22 cellular contexts compared by ENCODE assay signal in the genomic region with DNA sequence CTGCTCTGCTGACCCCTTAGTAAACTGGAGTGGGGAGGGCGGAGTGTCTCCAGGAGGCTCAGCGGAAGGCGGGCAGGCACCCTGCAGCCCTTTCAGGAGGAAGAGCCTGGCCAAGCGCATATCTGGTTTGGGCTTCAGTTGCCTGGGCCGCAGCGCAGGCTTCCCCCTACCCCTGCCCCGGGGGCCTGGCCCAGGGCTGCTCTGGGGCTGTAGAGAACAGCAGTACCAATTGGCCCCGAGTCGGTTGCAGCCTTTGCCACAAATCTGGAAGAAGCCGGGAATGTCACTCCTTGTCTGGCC. TPM values are rescaled to one million over a fixed set of nuclear protein-coding genes. Genes with fewer than 3 reads are reported as not detected.
A peak's percentile ranks its signal among the peaks of the same experiment; 100 is the strongest.
DNase-seq lines count a peak whose midpoint lies in the region; ATAC-seq, FAIRE-seq and TF ChIP-seq lines count a peak whose summit lies in the region.
"Had no signal": no experiment of that assay in that cellular context is flagged by ENCODE, and none has a peak within 500 bp of the region (broad histone marks: within the 10 kb centered on the region; RNA-seq: fewer than 3 reads in every experiment).

No MANE protein-coding gene starts in this region.

- H3K56ac ChIP-seq in H1 (replicated peaks; ENCODE audit: insufficient read length, low read depth, low read length) = no peak overlapping the region

- no peaks in the 10 kb centered on the region for H3K36me3 Mint-ChIP-seq in nephron progenitor cell (ENCODE audit: low read depth)

- 0 out of 2 replicates have a peak overlapping the region, but pooled peaks have one; percentile 76 for H3K4me2 ChIP-seq in BLaER1
- H3K4me2 ChIP-seq in H1 (ENCODE audit: insufficient read depth in 1 of 2, low read depth in 2 of 2, low read length in 2 of 2) = peak overlapping the region; percentile 97 to 98
- no peak overlapping the region for H3K4me2 ChIP-seq in HepG2 (ENCODE audit: low read depth, low read length)

- H3K79me2 ChIP-seq in H1 (ENCODE audit: control insufficient read depth in 1 of 2, insufficient read depth in 2 of 2, low read length in 2 of 2) = no peaks in the 10 kb centered on the region
- no peaks in the 10 kb centered on the region for H3K79me2 ChIP-seq in HepG2 (ENCODE audit: insufficient read depth, low read length)

- no peak overlapping the region for H3K27ac Mint-ChIP-seq in nephron progenitor cell
- H3K27ac Mint-ChIP-seq: activated CD4-positive, alpha-beta T cell treated with anti-CD3 and anti-CD28 coated beads, Interleukin-2, amount 10 ng/mL, durations not matched to agents 24 days and 14 days had no signal

- H2AFZ ChIP-seq in H1 (ENCODE audit: low read length) (no peak overlapping the region), HepG2 (ENCODE audit: low read length) (no peak overlapping the region)

- H3K27me3 Mint-ChIP-seq in nephron progenitor cell (ENCODE audit: low read depth, poor library complexity) = peaks cover 96% of the 10 kb centered on the region

- H2AK5ac ChIP-seq in H1 (ENCODE audit: low read depth, low read length) = no peak overlapping the region

- H4K20me1 ChIP-seq in BLaER1 = peaks cover 32% of the 10 kb centered on the region
- peaks cover 0 to 1% of the 10 kb centered on the region in 2 experiments for H4K20me1 ChIP-seq in H1 (replicated peaks in 1 of 2; ENCODE audit: control insufficient read depth in 1 of 2, insufficient read depth in 2 of 2, low read length in 2 of 2)
- H4K20me1 ChIP-seq in HepG2 (ENCODE audit: insufficient read depth, low read length) = no peaks in the 10 kb centered on the region; the same call in 1 of the 2 replicates

- no peak for FAIRE-seq in H1 (lab: Jason Lieb, UNC)
- FAIRE-seq in HepG2 (lab: Jason Lieb, UNC) = no peak
- FAIRE-seq: A549, GM12892, K562, keratinocyte had no signal

- in situ Hi-C loops in HepG2 (cut with HindIII; ENCODE audit: extremely low pct_ligation_motif_present, low pct_unique_long_range_greater_than_20kb) = no loop called here

- no peak overlapping the region for H2BK5ac ChIP-seq in H1 (ENCODE audit: low read depth, low read length)

- TF ChIP-seq RAD21 in H1 (IDR thresholded peaks at IDR 0.05 in 1 of 2, conservative IDR thresholded peaks at IDR 0.05 in 1 of 2; ENCODE audit: low read depth in 2 of 2, low read length in 2 of 2) (0 out of 4 replicates have a peak, but pooled peaks of 1 of the 2 experiments have one; percentile 0), HepG2 (CRISPR knock-in tag; IDR thresholded peaks at IDR 0.05) (no peak)

- H3K4me3 ChIP-seq in BLaER1 (no peak overlapping the region), HUES64 (ENCODE audit: low read length) (peak overlapping the region; percentile 45), H1 (ENCODE audit: extremely low read depth in 1 of 4, insufficient read depth in 2 of 4, low read depth in 3 of 4, low read length in 4 of 4) (peak overlapping the region in 3 of 4 experiments; percentile 41 to 73 (median 42); a peak in 4 of 8 replicates), HepG2 (replicated peaks in 1 of 3; ENCODE audit: insufficient read depth in 1 of 3, low read depth in 2 of 3, low read length in 3 of 3) (no peak overlapping the region), BE2C (ENCODE audit: low read depth, low read length) (no peak overlapping the region)
- H3K4me3 ChIP-seq: K562 had no signal

- no peaks in the 10 kb centered on the region for H3K9me3 ChIP-seq in BLaER1
- no peaks in the 10 kb centered on the region for H3K9me3 ChIP-seq in HUES64 (ENCODE audit: insufficient read depth, low read depth, low read length)
- peaks cover 0 to 2% of the 10 kb centered on the region in 2 experiments; a peak in 1 of 4 replicates for H3K9me3 ChIP-seq in H1 (ENCODE audit: insufficient read depth in 2 of 2, low read depth in 1 of 2, low read length in 1 of 2)
- H3K9me3 ChIP-seq in HepG2 (ENCODE audit: low read length) = no peaks in the 10 kb centered on the region
- H3K9me3 ChIP-seq in BE2C = no peaks in the 10 kb centered on the region
- H3K9me3 ChIP-seq: A549, stomach had no signal

- CTCF ChIA-PET in H1 (lab: Charles Lee; ENCODE audit: partially characterized antibody) = interaction anchor here (0.9 to 2.2 kb wide), 6 partner anchors 8 to 323 kb away, joined by 3 to 9 read pairs (median 5); no protein-coding TSS in a partner anchor
- CTCF ChIA-PET in HepG2 (lab: Yijun Ruan, JAX; ENCODE audit: low intra/inter-chr PET ratio, low total read pairs) = no interaction called here

- 0 out of 2 replicates have a peak overlapping the region, but pooled peaks have one; percentile 68 for H2BK12ac ChIP-seq in H1 (ENCODE audit: low read depth, low read length)

- no TSS peak for BruUV-seq in HepG2 (replicated peaks; lab: Mats Ljungman, UMichigan)

- H2BK20ac ChIP-seq in H1 (ENCODE audit: low read length) = no peak overlapping the region

- no peak overlapping the region for H4K5ac ChIP-seq in H1 (ENCODE audit: insufficient read length, low read depth, low read length)

- peaks cover 77% of the 10 kb centered on the region for H3K27me3 ChIP-seq in BLaER1
- H3K27me3 ChIP-seq in HUES64 (ENCODE audit: insufficient read depth, low read length) = peaks cover 57% of the 10 kb centered on the region
- H3K27me3 ChIP-seq in H1 (replicated peaks in 1 of 4; ENCODE audit: control insufficient read depth in 3 of 4, extremely low read depth in 1 of 4, insufficient read depth in 3 of 4, low read length in 3 of 4) = peaks cover 10 to 45% (median 31%) of the 10 kb centered on the region in 4 experiments
- H3K27me3 ChIP-seq in HepG2 (ENCODE audit: control insufficient read depth in 1 of 2, insufficient read depth in 2 of 2, low read length in 2 of 2) = peaks cover 15 to 86% of the 10 kb centered on the region in 2 experiments
- H3K27me3 ChIP-seq in BE2C = peaks cover 37% of the 10 kb centered on the region

- DNase-seq in H1 (ENCODE audit: low read depth in 1 of 2, low spot score in 2 of 2) (peak in 1 of 2 experiments; percentile 21), nephron progenitor cell (peak; percentile 33), HepG2 (ENCODE audit: low spot score) (no peak), NCI-H748 treated with DMSO at 0.1 percent for 48 hours (lab: John Stamatoyannopoulos, UW) (no peak), BE2C (no peak)
- DNase-seq: activated CD4-positive, alpha-beta T cell treated with anti-CD3 and anti-CD28 coated beads, Interleukin-2, amount 10 ng/mL, durations not matched to agents 24 days and 14 days; effector memory CD4-positive, alpha-beta T cell; mammary epithelial cell; NCI-H2029; NCI-H510A; stimulated activated CD4-positive, alpha-beta T cell treated with anti-CD3 and anti-CD28 coated beads, Interleukin-2, amount 100 ng/mL, for 48 hours; stomach had no signal

- POLR2A ChIA-PET in H1 (lab: Charles Lee; ENCODE audit: partially characterized antibody) (no interaction called here), HepG2 (lab: Yijun Ruan, JAX) (no interaction called here)

- no peak overlapping the region for H3K14ac ChIP-seq in H1 (ENCODE audit: insufficient read length)

- H3K23ac ChIP-seq in H1 (ENCODE audit: insufficient read length) = no peak overlapping the region

- intact Hi-C loops in HepG2 (cut with micrococcal nuclease; ENCODE audit: unreplicated experiment) = no loop called here

- peaks cover 11% of the 10 kb centered on the region; the same call in 1 of the 2 replicates for H3K23me2 ChIP-seq in H1 (ENCODE audit: low read depth, low read length)

- H3K4ac ChIP-seq in H1 (replicated peaks; ENCODE audit: insufficient read length, low read depth, low read length) = no peak overlapping the region

- TF ChIP-seq CTCF in H1 (IDR thresholded peaks at IDR 0.05; ENCODE audit: control extremely low read depth in 1 of 3, insufficient read depth in 1 of 3, low read depth in 1 of 3, low read length in 3 of 3) (no peak), nephron progenitor cell (IDR thresholded peaks at IDR 0.05) (no peak), HepG2 (CRISPR knock-in tag; IDR thresholded peaks at IDR 0.05) (no peak), BE2C (IDR thresholded peaks at IDR 0.05; ENCODE audit: low read depth, low read length) (no peak)

- H3K9ac ChIP-seq in BLaER1 (no peak overlapping the region), HUES64 (ENCODE audit: low read depth, low read length) (no peak overlapping the region), H1 (replicated peaks in 1 of 4; ENCODE audit: extremely low read depth in 1 of 4, low read depth in 3 of 4, low read length in 3 of 4) (no peak overlapping the region), HepG2 (ENCODE audit: insufficient read depth, low read depth, low read length) (no peak overlapping the region)

- TF ChIP-seq EP300 in H1 (IDR thresholded peaks at IDR 0.05; ENCODE audit: borderline replicate concordance in 1 of 2, low read depth in 2 of 2, low read length in 2 of 2) = no peak
- no peak for TF ChIP-seq EP300 in HepG2 (IDR thresholded peaks at IDR 0.05; ENCODE audit: low read depth in 2 of 2, low read length in 2 of 2)
- TF ChIP-seq EP300 in HepG2 (CRISPR knock-in tag; IDR thresholded peaks at IDR 0.05; ENCODE audit: borderline replicate concordance) = no peak

- H3K27ac ChIP-seq in BLaER1 (no peak overlapping the region), HUES64 (ENCODE audit: low read depth, low read length) (no peak overlapping the region), H1 (ENCODE audit: low read depth, low read length) (no peak overlapping the region), HepG2 (ENCODE audit: extremely low read length, insufficient read depth, low read length) (no peak overlapping the region)
- H3K27ac ChIP-seq: C4-2B, RWPE1, skin epidermis had no signal

- H3K18ac ChIP-seq in H1 (ENCODE audit: extremely low read depth, low read length) = no peak overlapping the region

- no peak overlapping the region for H2BK120ac ChIP-seq in H1 (replicated peaks; ENCODE audit: low read depth, low read length)

- 12% methylated on average over 10 of the region's 10 CpGs for WGBS in HUES64
- 19% methylated on average over 10 of the region's 10 CpGs; no CpG with 5 or more reads in 1 of the 2 experiments for WGBS in H1 (ENCODE audit: extremely low coverage in 1 of 2, insufficient coverage in 1 of 2, insufficient read length in 1 of 2, insufficient replicate concordance in 2 of 2, low coverage in 1 of 2, low lambda C conversion rate in 2 of 2, missing lambda C conversion rate in 1 of 2), 2 experiments
- WGBS in HepG2 (ENCODE audit: low lambda C conversion rate) = 0% methylated on average over 1 of the region's 10 CpGs

- no peak overlapping the region for H4K8ac ChIP-seq in H1 (ENCODE audit: extremely low read depth, insufficient read depth, low read length)

- H3K4me1 ChIP-seq in BLaER1 (peaks cover 23% of the 10 kb centered on the region), HUES64 (ENCODE audit: insufficient read depth, low read length) (peaks cover 8% of the 10 kb centered on the region), H1 (replicated peaks in 1 of 4; ENCODE audit: control insufficient read depth in 3 of 4, insufficient read depth in 4 of 4, low read length in 3 of 4) (peaks cover 0 to 10% (median 9%) of the 10 kb centered on the region in 4 experiments; a peak in 6 of 7 replicates), HepG2 (ENCODE audit: insufficient read depth, low read length) (no peaks in the 10 kb centered on the region), BE2C (no peaks in the 10 kb centered on the region)

- no peaks in the 10 kb centered on the region for H3K79me1 ChIP-seq in H1 (ENCODE audit: low read depth, low read length)

- no peak overlapping the region for H2BK15ac ChIP-seq in H1 (ENCODE audit: low read length)

- TF ChIP-seq POLR2A in H1 (IDR thresholded peaks at IDR 0.05; ENCODE audit: control extremely low read depth in 1 of 2, low read depth in 2 of 2, low read length in 2 of 2) = no peak
- TF ChIP-seq POLR2A in HepG2 (IDR thresholded peaks at IDR 0.05; ENCODE audit: insufficient read depth in 1 of 2, low read depth in 2 of 2, low read length in 2 of 2) = no peak

- H3K36me3 ChIP-seq in BLaER1 (no peaks in the 10 kb centered on the region), HUES64 (ENCODE audit: insufficient read depth, low read length) (no peaks in the 10 kb centered on the region), H1 (ENCODE audit: control insufficient read depth in 2 of 4, insufficient read depth in 4 of 4, low read length in 3 of 4) (no peaks in the 10 kb centered on the region), HepG2 (replicated peaks in 1 of 2; ENCODE audit: control insufficient read depth in 1 of 2, insufficient read depth in 2 of 2, low read length in 2 of 2) (no peaks in the 10 kb centered on the region), BE2C (no peaks in the 10 kb centered on the region)
- H3K36me3 ChIP-seq: stomach had no signal

- H3K9me3 Mint-ChIP-seq in nephron progenitor cell = peaks cover 19% of the 10 kb centered on the region
- H3K9me3 Mint-ChIP-seq: activated CD4-positive, alpha-beta T cell treated with anti-CD3 and anti-CD28 coated beads, Interleukin-2, amount 10 ng/mL, durations not matched to agents 24 days and 14 days had no signal

- no peak for ATAC-seq in HepG2
- ATAC-seq in HG03469 (IDR thresholded peaks at IDR 0.05; ENCODE audit: unreplicated experiment) = no peak
- ATAC-seq: K562 had no signal

- peak overlapping the region; percentile 70 for H3K4me3 Mint-ChIP-seq in nephron progenitor cell
- H3K4me3 Mint-ChIP-seq: activated CD4-positive, alpha-beta T cell treated with anti-CD3 and anti-CD28 coated beads, Interleukin-2, amount 10 ng/mL, durations not matched to agents 24 days and 14 days had no signal

- peaks cover 7% of the 10 kb centered on the region for H3K4me1 Mint-ChIP-seq in nephron progenitor cell
- H3K4me1 Mint-ChIP-seq: activated CD4-positive, alpha-beta T cell treated with anti-CD3 and anti-CD28 coated beads, Interleukin-2, amount 10 ng/mL, durations not matched to agents 24 days and 14 days had no signal

- H4K91ac ChIP-seq in H1 (replicated peaks; ENCODE audit: insufficient read length, low read length) = no peak overlapping the region

RNA-seq across cellular contexts. Expression of a gene that starts 28.1 kb away (rescaled TPM):
- polyA plus RNA-seq in HUES64 (2013, experiment 1 of 2) = 0.50 TPM
- 0.38 TPM for polyA plus RNA-seq in HUES64 (2013, experiment 2 of 2)
- 0.84 and 0.91 TPM in 2 replicates for total RNA-seq in H1 (2021; fragmentation: NEBNext Ultra II Directional; extraction: Animal tissue kit (Norgen Biotek cat#: 25700))
- polyA plus RNA-seq in H1 (2011; rRNA removed) (0.82 and 0.83 TPM in 2 replicates), HepG2 (2011; rRNA removed) (0.03 and 0.12 TPM in 2 replicates)
- polyA plus RNA-seq in H1 (2011; cell fraction: cytosol; rRNA removed) = 0.96 TPM
- polyA plus RNA-seq in H1 (2011; cell fraction: nucleus; rRNA removed) = 4.0 TPM
- polyA plus RNA-seq in H1 (2012, experiment 1 of 2) = 1.1 to 1.8 TPM (median 1.4 TPM) in 4 replicates
- polyA plus RNA-seq in H1 (2012, experiment 2 of 2) = 0.21 TPM
- polyA plus RNA-seq in H1 (2013, experiment 1 of 2) = 0.45 TPM
- 0.35 TPM for polyA plus RNA-seq in H1 (2013, experiment 2 of 2)
- polyA minus RNA-seq in H1 (2011; rRNA and poly(A)+ RNA removed) = 0.44 and 0.59 TPM in 2 replicates
- polyA minus RNA-seq in H1 (2011; cell fraction: cytosol; rRNA and poly(A)+ RNA removed) = 0.44 TPM
- 1.7 TPM for polyA minus RNA-seq in H1 (2011; cell fraction: nucleus; rRNA and poly(A)+ RNA removed)
- total RNA-seq in HepG2 (2016; rRNA removed; fragmentation: Illumina TruSeq; extraction: Trizol) = 0.04 and 0.11 TPM in 2 replicates
- not detected in 2 replicates for total RNA-seq in HepG2 (2016; cell fraction: cytosol; rRNA removed; fragmentation: Illumina TruSeq; extraction: Trizol; ENCODE audit: low read depth)
- total RNA-seq in HepG2 (2016; cell fraction: insoluble cytoplasmic fraction; rRNA removed; fragmentation: Illumina TruSeq; extraction: Trizol) = 0.11 TPM in 1 of 2 replicates, not detected in the other
- total RNA-seq in HepG2 (2016; cell fraction: membrane; rRNA removed; fragmentation: Illumina TruSeq; extraction: Trizol) = 0.03 TPM in 2 replicates
- 0.12 and 0.22 TPM in 2 replicates for total RNA-seq in HepG2 (2016; cell fraction: nucleus; rRNA removed; fragmentation: Illumina TruSeq; extraction: Trizol)
- 0.01 and 0.03 TPM in 2 replicates for polyA plus RNA-seq in HepG2 (2011; cell fraction: cytosol; rRNA removed)
- 0.40 and 0.45 TPM in 2 replicates for polyA plus RNA-seq in HepG2 (2011; cell fraction: nucleus; rRNA removed)
- polyA plus RNA-seq in HepG2 (2012) = 0.07 and 0.12 TPM in 2 replicates
- 0.02 TPM in 1 of 2 replicates, not detected in the other for polyA plus RNA-seq in HepG2 (2016; cell fraction: cytosol; fragmentation: Illumina TruSeq; extraction: Trizol; ENCODE audit: low read depth)
- 0.04 and 0.08 TPM in 2 replicates for polyA plus RNA-seq in HepG2 (2016; cell fraction: insoluble cytoplasmic fraction; fragmentation: Illumina TruSeq; extraction: Trizol; ENCODE audit: low read depth)
- 0.03 TPM in 1 of 2 replicates, not detected in the other for polyA plus RNA-seq in HepG2 (2016; cell fraction: membrane; fragmentation: Illumina TruSeq; extraction: Trizol; ENCODE audit: low read depth)
- polyA plus RNA-seq in HepG2 (2016; cell fraction: nucleus; fragmentation: Illumina TruSeq; extraction: Trizol; ENCODE audit: insufficient read depth, low read depth) = 0.45 and 0.53 TPM in 2 replicates
- 0.07 TPM in 1 of 2 replicates, not detected in the other for polyA minus RNA-seq in HepG2 (2011; rRNA and poly(A)+ RNA removed; ENCODE audit: low replicate concordance)
- not detected in 2 replicates for polyA minus RNA-seq in HepG2 (2011; cell fraction: cytosol; rRNA and poly(A)+ RNA removed)
- polyA minus RNA-seq in HepG2 (2011; cell fraction: nucleus; rRNA and poly(A)+ RNA removed) = 0.12 and 0.26 TPM in 2 replicates
- polyA plus RNA-seq in BE2C (2012; ENCODE audit: insufficient read depth, insufficient read length, low read depth) = 0.79 TPM
- polyA plus RNA-seq: K562 had no signal

RNA-seq across cellular contexts. Expression of a gene that starts 55.9 kb away (rescaled TPM):
- 38.5 TPM for polyA plus RNA-seq in HUES64 (2013, experiment 1 of 2)
- polyA plus RNA-seq in HUES64 (2013, experiment 2 of 2) = 71.4 TPM
- 25.8 and 26.4 TPM in 2 replicates for total RNA-seq in H1 (2021; fragmentation: NEBNext Ultra II Directional; extraction: Animal tissue kit (Norgen Biotek cat#: 25700))
- polyA plus RNA-seq in H1 (2011; rRNA removed) (58.9 and 75.1 TPM in 2 replicates), HepG2 (2011; rRNA removed) (170 and 223 TPM in 2 replicates)
- 79.1 TPM for polyA plus RNA-seq in H1 (2011; cell fraction: cytosol; rRNA removed)
- polyA plus RNA-seq in H1 (2011; cell fraction: nucleus; rRNA removed) = 28.9 TPM
- polyA plus RNA-seq in H1 (2012, experiment 1 of 2) = 33.0 to 61.3 TPM (median 43.3 TPM) in 4 replicates
- polyA plus RNA-seq in H1 (2012, experiment 2 of 2) = 15.1 TPM
- polyA plus RNA-seq in H1 (2013, experiment 1 of 2) = 24.6 TPM
- 28.6 TPM for polyA plus RNA-seq in H1 (2013, experiment 2 of 2)
- polyA minus RNA-seq in H1 (2011; rRNA and poly(A)+ RNA removed) = 13.6 and 20.7 TPM in 2 replicates
- polyA minus RNA-seq in H1 (2011; cell fraction: cytosol; rRNA and poly(A)+ RNA removed) = 33.6 TPM
- polyA minus RNA-seq in H1 (2011; cell fraction: nucleus; rRNA and poly(A)+ RNA removed) = 17.5 TPM
- total RNA-seq in HepG2 (2016; rRNA removed; fragmentation: Illumina TruSeq; extraction: Trizol) = 73.7 and 86.7 TPM in 2 replicates
- total RNA-seq in HepG2 (2016; cell fraction: cytosol; rRNA removed; fragmentation: Illumina TruSeq; extraction: Trizol; ENCODE audit: low read depth) = 57.4 and 60.2 TPM in 2 replicates
- 71.8 and 94.2 TPM in 2 replicates for total RNA-seq in HepG2 (2016; cell fraction: insoluble cytoplasmic fraction; rRNA removed; fragmentation: Illumina TruSeq; extraction: Trizol)
- 64.9 and 67.4 TPM in 2 replicates for total RNA-seq in HepG2 (2016; cell fraction: membrane; rRNA removed; fragmentation: Illumina TruSeq; extraction: Trizol)
- total RNA-seq in HepG2 (2016; cell fraction: nucleus; rRNA removed; fragmentation: Illumina TruSeq; extraction: Trizol) = 26.3 and 33.7 TPM in 2 replicates
- polyA plus RNA-seq in HepG2 (2011; cell fraction: cytosol; rRNA removed) = 338 and 339 TPM in 2 replicates
- polyA plus RNA-seq in HepG2 (2011; cell fraction: nucleus; rRNA removed) = 163 and 165 TPM in 2 replicates
- 188 and 302 TPM in 2 replicates for polyA plus RNA-seq in HepG2 (2012)
- 70.8 and 79.0 TPM in 2 replicates for polyA plus RNA-seq in HepG2 (2016; cell fraction: cytosol; fragmentation: Illumina TruSeq; extraction: Trizol; ENCODE audit: low read depth)
- polyA plus RNA-seq in HepG2 (2016; cell fraction: insoluble cytoplasmic fraction; fragmentation: Illumina TruSeq; extraction: Trizol; ENCODE audit: low read depth) = 107 and 108 TPM in 2 replicates
- 59.2 and 59.3 TPM in 2 replicates for polyA plus RNA-seq in HepG2 (2016; cell fraction: membrane; fragmentation: Illumina TruSeq; extraction: Trizol; ENCODE audit: low read depth)
- 56.7 and 59.3 TPM in 2 replicates for polyA plus RNA-seq in HepG2 (2016; cell fraction: nucleus; fragmentation: Illumina TruSeq; extraction: Trizol; ENCODE audit: insufficient read depth, low read depth)
- polyA minus RNA-seq in HepG2 (2011; rRNA and poly(A)+ RNA removed; ENCODE audit: low replicate concordance) = 13.5 and 140 TPM in 2 replicates
- polyA minus RNA-seq in HepG2 (2011; cell fraction: cytosol; rRNA and poly(A)+ RNA removed) = 117 and 136 TPM in 2 replicates
- polyA minus RNA-seq in HepG2 (2011; cell fraction: nucleus; rRNA and poly(A)+ RNA removed) = 54.7 and 62.3 TPM in 2 replicates
- polyA plus RNA-seq in BE2C (2012; ENCODE audit: insufficient read depth, insufficient read length, low read depth) = 47.0 TPM

Comparison
In these comparisons a context has a peak if more than half of its experiments do, and no peak if none do; other contexts are left out.
1. H3K4me3 ChIP-seq: peak in HUES64 (single experiment) and H1 (3 of 4); none in BLaER1 (single experiment), HepG2 (0 of 3) and BE2C (single experiment).